In the genomic region with DNA sequence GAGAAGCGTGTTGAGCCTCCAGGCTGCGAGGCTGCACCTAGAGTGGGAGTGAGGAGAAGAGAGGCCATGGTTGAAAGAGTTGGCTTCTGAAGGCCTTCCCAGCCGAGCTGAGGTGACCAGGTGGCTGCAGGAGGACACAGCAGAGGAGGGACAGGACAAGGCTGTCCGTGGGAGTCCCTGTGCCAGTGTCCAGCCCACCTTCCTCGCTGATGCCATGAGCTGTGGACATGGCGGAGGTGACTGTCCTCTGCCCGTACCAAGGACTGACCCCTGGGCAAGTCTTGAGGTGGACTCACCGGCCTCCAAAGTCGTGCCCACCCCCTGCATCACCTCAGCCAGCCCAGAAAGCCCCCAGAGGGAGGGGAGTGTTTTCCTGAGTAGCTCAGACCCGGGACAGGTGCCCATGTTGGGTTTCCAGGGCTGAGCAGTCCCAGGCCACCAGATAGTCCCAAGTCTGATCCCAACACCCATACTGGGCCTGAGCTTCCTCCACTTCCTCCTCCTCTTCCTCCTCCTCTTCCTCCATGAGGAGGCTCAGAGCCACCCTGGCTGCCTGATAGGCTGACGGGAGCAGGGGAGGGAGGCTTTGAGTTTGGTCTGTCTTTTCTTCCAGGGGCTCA, we compare ENCODE assay signal across 27 cellular contexts. TPM values are rescaled to one million over a fixed set of nuclear protein-coding genes. Genes with fewer than 3 reads are reported as not detected.
DNase-seq lines count a peak whose midpoint lies in the region; ATAC-seq, FAIRE-seq and TF ChIP-seq lines count a peak whose summit lies in the region.
"Had no signal": no experiment of that assay in that cellular context is flagged by ENCODE, and none has a peak within 500 bp of the region (broad histone marks: within the 10 kb centered on the region; RNA-seq: fewer than 3 reads in every experiment).

No MANE protein-coding gene starts in this region.

- H3K27me3 Mint-ChIP-seq in activated CD8-positive, alpha-beta memory T cell treated with anti-CD3 and anti-CD28 coated beads, Interleukin-2, amount 10 ng/mL, durations not matched to agents 7 days and 5 days = no peaks in the 10 kb centered on the region
- no peaks in the 10 kb centered on the region for H3K27me3 Mint-ChIP-seq in activated CD4-positive, alpha-beta memory T cell treated with anti-CD3 and anti-CD28 coated beads for 36 hours
- H3K27me3 Mint-ChIP-seq: type B pancreatic cell had no signal

- H3K4me1 Mint-ChIP-seq in activated CD8-positive, alpha-beta memory T cell treated with anti-CD3 and anti-CD28 coated beads, Interleukin-2, amount 10 ng/mL, durations not matched to agents 7 days and 5 days = peaks cover 29% of the 10 kb centered on the region
- H3K4me1 Mint-ChIP-seq in activated CD4-positive, alpha-beta memory T cell treated with anti-CD3 and anti-CD28 coated beads for 36 hours (ENCODE audit: low read depth) = peaks cover 36% of the 10 kb centered on the region

- H3K27ac ChIP-seq in kidney (ENCODE audit: low read depth in 2 of 2, low read length in 2 of 2) (no peak overlapping the region), sigmoid colon (no peak overlapping the region), GM23248 (no peak overlapping the region)
- H3K27ac ChIP-seq: brain microvascular endothelial cell, foreskin keratinocyte, KMS-11, parathyroid adenoma, PC-9 had no signal

- H3K27me3 ChIP-seq in sigmoid colon = no peaks in the 10 kb centered on the region
- H3K27me3 ChIP-seq in GM23248 (replicated peaks; ENCODE audit: insufficient read depth) = no peaks in the 10 kb centered on the region
- H3K27me3 ChIP-seq: brain microvascular endothelial cell, foreskin keratinocyte had no signal

- CTCF ChIA-PET in activated CD8-positive, alpha-beta memory T cell treated with anti-CD3 and anti-CD28 coated beads, Interleukin-2, amount 10 ng/mL, durations not matched to agents 7 days and 5 days (lab: Charles Lee) = interaction anchor here (1.0 to 2.9 kb wide), 2 partner anchors 10 to 511 kb away, joined by 3 to 11 read pairs; no protein-coding TSS in a partner anchor
- CTCF ChIA-PET in activated CD4-positive, alpha-beta memory T cell treated with anti-CD3 and anti-CD28 coated beads for 36 hours (lab: Charles Lee) = interaction anchor here (1.5 kb wide), 1 partner anchor 9 kb away, joined by 4 read pairs; no protein-coding TSS in a partner anchor

- H3K4me3 Mint-ChIP-seq in activated CD8-positive, alpha-beta memory T cell treated with anti-CD3 and anti-CD28 coated beads, Interleukin-2, amount 10 ng/mL, durations not matched to agents 7 days and 5 days = no peak overlapping the region
- no peak overlapping the region for H3K4me3 Mint-ChIP-seq in activated CD4-positive, alpha-beta memory T cell treated with anti-CD3 and anti-CD28 coated beads for 36 hours
- H3K4me3 Mint-ChIP-seq: nephron progenitor cell, type B pancreatic cell had no signal

- H3K9ac ChIP-seq in kidney (ENCODE audit: low read length in 2 of 2) = no peak overlapping the region
- no peak overlapping the region for H3K9ac ChIP-seq in GM23248
- H3K9ac ChIP-seq: KMS-11, parathyroid adenoma had no signal

- H3F3A ChIP-seq in GM23248 (ENCODE audit: insufficient read depth) = no peaks in the 10 kb centered on the region

- H3K4me1 ChIP-seq in kidney (ENCODE audit: control insufficient read depth in 1 of 2, insufficient read depth in 1 of 2, low read depth in 1 of 2, low read length in 2 of 2) (peaks cover 0 to 2% of the 10 kb centered on the region in 2 donors), sigmoid colon (peaks cover 0 to 21% (median 14%) of the 10 kb centered on the region in 4 donors), GM23248 (ENCODE audit: insufficient read depth) (no peaks in the 10 kb centered on the region)
- H3K4me1 ChIP-seq: foreskin keratinocyte, parathyroid adenoma had no signal

- no peak for TF ChIP-seq POLR2A in sigmoid colon (IDR thresholded peaks at IDR 0.05)

- intact Hi-C loops in activated CD4-positive, alpha-beta memory T cell treated with anti-CD3 and anti-CD28 coated beads for 36 hours (cut with micrococcal nuclease) = no loop called here
- intact Hi-C loops in kidney (cut with DNase I) = no loop called here
- intact Hi-C loops in sigmoid colon (cut with DNase I) = no loop called here

- in situ Hi-C loops in GM23248 (cut with MboI) = no loop called here

- no peaks in the 10 kb centered on the region for H3K9me3 Mint-ChIP-seq in activated CD8-positive, alpha-beta memory T cell treated with anti-CD3 and anti-CD28 coated beads, Interleukin-2, amount 10 ng/mL, durations not matched to agents 7 days and 5 days (ENCODE audit: low read depth)
- H3K9me3 Mint-ChIP-seq in activated CD4-positive, alpha-beta memory T cell treated with anti-CD3 and anti-CD28 coated beads for 36 hours = no peaks in the 10 kb centered on the region
- H3K9me3 Mint-ChIP-seq: nephron progenitor cell, type B pancreatic cell had no signal

- H3K36me3 Mint-ChIP-seq in activated CD8-positive, alpha-beta memory T cell treated with anti-CD3 and anti-CD28 coated beads, Interleukin-2, amount 10 ng/mL, durations not matched to agents 7 days and 5 days = peaks cover 1% of the 10 kb centered on the region
- no peaks in the 10 kb centered on the region for H3K36me3 Mint-ChIP-seq in activated CD4-positive, alpha-beta memory T cell treated with anti-CD3 and anti-CD28 coated beads for 36 hours
- H3K36me3 Mint-ChIP-seq: type B pancreatic cell had no signal

- no peak for TF ChIP-seq EP300 in sigmoid colon (IDR thresholded peaks at IDR 0.05)

- peak overlapping the region; percentile 27 for H3K27ac Mint-ChIP-seq in activated CD8-positive, alpha-beta memory T cell treated with anti-CD3 and anti-CD28 coated beads, Interleukin-2, amount 10 ng/mL, durations not matched to agents 7 days and 5 days
- peak overlapping the region; percentile 50 for H3K27ac Mint-ChIP-seq in activated CD4-positive, alpha-beta memory T cell treated with anti-CD3 and anti-CD28 coated beads for 36 hours
- H3K27ac Mint-ChIP-seq: nephron progenitor cell, type B pancreatic cell had no signal

- no peak overlapping the region for H2AFZ ChIP-seq in GM23248
- H2AFZ ChIP-seq: parathyroid adenoma, PC-9 had no signal

- no peak for DNase-seq in activated CD8-positive, alpha-beta memory T cell treated with anti-CD3 and anti-CD28 coated beads, Interleukin-2, amount 10 ng/mL, durations not matched to agents 7 days and 5 days
- no peak for DNase-seq in activated CD8-positive, alpha-beta memory T cell treated with anti-CD3 and anti-CD28 coated beads, Interleukin-2, amount 50 U/mL, for 4 hours
- no peak for DNase-seq in activated CD4-positive, alpha-beta memory T cell treated with anti-CD3 and anti-CD28 coated beads for 36 hours
- peak; percentile 65 for DNase-seq in kidney
- DNase-seq in sigmoid colon = peak; percentile 55
- no peak for DNase-seq in GM23248
- DNase-seq: brain microvascular endothelial cell; COR-L47; DND-41; foreskin keratinocyte; midbrain; NCI-H1436; NCI-H510A; nephron progenitor cell; PC-9; Right ventricle myocardium superior; stimulated activated CD8-positive, alpha-beta memory T cell treated with anti-CD3 and anti-CD28 coated beads, Interleukin-4, amount 100 ng/mL, for 48 hours had no signal

- H3K4me3 ChIP-seq in kidney (ENCODE audit: low read length in 2 of 2) (no peak overlapping the region), sigmoid colon (no peak overlapping the region), GM23248 (no peak overlapping the region)
- H3K4me3 ChIP-seq: PC-9 had no signal

- ATAC-seq in activated CD8-positive, alpha-beta memory T cell treated with anti-CD3 and anti-CD28 coated beads, Interleukin-2, amount 10 ng/mL, durations not matched to agents 7 days and 5 days = no peak
- ATAC-seq in HG03159 (IDR thresholded peaks at IDR 0.05; ENCODE audit: unreplicated experiment) = no peak
- ATAC-seq in GM18858 (IDR thresholded peaks at IDR 0.05; ENCODE audit: unreplicated experiment) = no peak
- ATAC-seq: esophagus mucosa, foreskin keratinocyte, left lobe of liver had no signal

- TF ChIP-seq CTCF in kidney (IDR thresholded peaks at IDR 0.05; ENCODE audit: borderline replicate concordance, extremely low read depth, insufficient read depth) (no peak), sigmoid colon (IDR thresholded peaks at IDR 0.05) (no peak)

- H3K9me3 ChIP-seq in kidney (ENCODE audit: control insufficient read depth in 1 of 2, low read length in 2 of 2) (no peaks in the 10 kb centered on the region), sigmoid colon (no peaks in the 10 kb centered on the region), GM23248 (ENCODE audit: low read depth) (no peaks in the 10 kb centered on the region)

- H3K4me2 ChIP-seq in GM23248 (ENCODE audit: unreplicated experiment) = no peak overlapping the region
- H3K4me2 ChIP-seq: KMS-11, PC-9 had no signal

- no peaks in the 10 kb centered on the region for H3K79me2 ChIP-seq in GM23248 (ENCODE audit: insufficient read depth)
- H3K79me2 ChIP-seq: parathyroid adenoma had no signal

- no peaks in the 10 kb centered on the region for H3K36me3 ChIP-seq in kidney (ENCODE audit: control insufficient read depth in 1 of 2, insufficient read depth in 2 of 2, low read length in 2 of 2)
- no peaks in the 10 kb centered on the region for H3K36me3 ChIP-seq in sigmoid colon
- no peaks in the 10 kb centered on the region for H3K36me3 ChIP-seq in GM23248 (ENCODE audit: low read depth)
- H3K36me3 ChIP-seq: brain microvascular endothelial cell had no signal

- no peak for FAIRE-seq in kidney (lab: Jason Lieb, UNC)
- FAIRE-seq: A204.1, colon, H54 had no signal

- H4K20me1 ChIP-seq in GM23248 (ENCODE audit: insufficient read depth) = no peaks in the 10 kb centered on the region

- 86 to 89% methylated on average over 11 of the region's 11 CpGs for WGBS in sigmoid colon, 2 donors
- 84 to 92% methylated on average over 7 to 11 of the region's 11 CpGs for WGBS in GM23248 (ENCODE audit: low coverage in 1 of 2, low lambda C conversion rate in 2 of 2, missing lambda C conversion rate in 2 of 2), 2 experiments

- POLR2A ChIA-PET in activated CD4-positive, alpha-beta memory T cell treated with anti-CD3 and anti-CD28 coated beads for 36 hours (lab: Charles Lee) = interaction anchor here (0.6 kb wide), 1 partner anchor 100 kb away, joined by 3 read pairs; no protein-coding TSS in a partner anchor

- no peaks in the 10 kb centered on the region for H3K9me2 ChIP-seq in GM23248 (ENCODE audit: insufficient read depth)

RNA-seq across cellular contexts. Expression of gene FOSL2, which starts 43.0 kb away (rescaled TPM):
- 10 to 100 TPM; 56.2 to 75.7 TPM for total RNA-seq in activated CD8-positive, alpha-beta memory T cell treated with anti-CD3 and anti-CD28 coated beads, Interleukin-2, amount 10 ng/mL, durations not matched to agents 7 days and 5 days
- 100 to 1,000 TPM; 172 to 182 TPM for total RNA-seq in activated CD4-positive, alpha-beta memory T cell treated with anti-CD3 and anti-CD28 coated beads for 36 hours
- total RNA-seq in kidney (149 TPM), sigmoid colon (100 to 1,000 TPM in 1 of 4 donors, 10 to 100 TPM in 3; 38.9 to 208 (median 67.3) TPM)
- polyA plus RNA-seq in kidney (ENCODE audit: insufficient read depth, low read depth, low replicate concordance) (20.6 TPM), sigmoid colon (10 to 100 TPM; 30.0 to 66.2 (median 55.0) TPM), GM23248 (2016; fragmentation: Nextera tagmentation; extraction: Ambion mirVana) (42.4 and 45.0 TPM in 2 replicates)
- total RNA-seq in GM23248 (2014; rRNA removed; shearing (Covaris generic)) = 78.0 and 83.5 TPM in 2 replicates

Comparison
In these comparisons a context has a peak if more than half of its experiments do, and no peak if none do; other contexts are left out.
1. DNase-seq: peak in kidney (single experiment) and sigmoid colon (single experiment); none in activated CD8-positive, alpha-beta memory T cell treated with anti-CD3 and anti-CD28 coated beads, Interleukin-2, amount 10 ng/mL, durations not matched to agents 7 days and 5 days (single experiment), activated CD8-positive, alpha-beta memory T cell treated with anti-CD3 and anti-CD28 coated beads, Interleukin-2, amount 50 U/mL, for 4 hours (single experiment), activated CD4-positive, alpha-beta memory T cell treated with anti-CD3 and anti-CD28 coated beads for 36 hours (single experiment) and GM23248 (single experiment).